Comparison of ENCODE assay signal across 1 cellular context in the genomic region with DNA sequence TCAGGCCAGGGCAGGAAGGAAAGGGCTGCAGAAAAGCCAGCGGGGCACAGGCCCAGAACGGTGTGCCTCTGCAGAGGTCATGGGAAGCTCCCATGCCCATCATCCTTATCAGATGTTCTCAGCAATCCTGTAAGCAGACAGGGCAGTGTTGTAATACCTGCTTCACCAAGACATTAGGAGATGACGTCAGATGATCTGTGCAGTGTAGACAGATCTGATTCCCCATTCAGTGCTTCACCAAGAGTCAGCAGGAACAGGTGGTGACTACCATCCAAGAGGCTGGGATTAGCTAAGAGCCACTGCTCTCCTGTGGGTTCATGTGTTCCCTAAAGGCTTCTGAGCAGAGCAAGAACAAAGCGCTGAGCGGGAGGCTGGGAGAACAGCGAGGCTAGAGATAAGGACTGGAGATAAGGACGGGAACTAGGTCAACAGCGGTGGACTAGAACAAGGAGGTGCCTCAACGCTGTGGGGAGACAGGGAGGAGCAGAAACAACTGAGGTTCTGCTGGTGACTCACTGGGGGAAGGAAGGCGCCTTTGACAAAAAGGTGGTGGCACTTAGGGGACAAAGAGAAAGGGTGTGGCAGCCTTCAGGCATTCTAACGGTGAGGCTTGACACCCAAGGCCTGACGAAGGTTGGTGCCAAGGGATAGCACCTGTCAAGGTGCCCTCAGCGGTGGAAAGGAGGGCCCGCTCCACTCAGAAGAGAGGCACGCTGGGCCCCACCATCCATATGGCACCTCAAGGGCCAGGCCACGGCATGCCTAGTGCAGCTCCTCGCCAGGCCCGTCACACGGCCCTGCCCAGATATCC.
A peak's percentile ranks its signal among the peaks of the same experiment; 100 is the strongest.
TF ChIP-seq lines count a peak whose summit lies in the region.

No MANE protein-coding gene starts in this region.

TF ChIP-seq in HepG2, 621 proteins besides CTCF, POLR2A, EP300 and RAD21 (continued from another document and continues in another):
- peak; percentile 58; the same call in 1 of the 2 replicates for TF ChIP-seq PAXIP1 (CRISPR knock-in tag; conservative IDR thresholded peaks at IDR 0.05)
- TF ChIP-seq FOXA3 (CRISPR knock-in tag; IDR thresholded peaks at IDR 0.05), result peak; percentile 71
- no peak for TF ChIP-seq MAFG (CRISPR knock-in tag; IDR thresholded peaks at IDR 0.05)
- peak; percentile 87 for TF ChIP-seq HDAC2 (CRISPR knock-in tag; IDR thresholded peaks at IDR 0.05)
- peak; percentile 65; the same call in 1 of the 2 replicates for TF ChIP-seq ZNF710 (CRISPR knock-in tag; IDR thresholded peaks at IDR 0.05; ENCODE audit: borderline replicate concordance)
- no peak for TF ChIP-seq HOXD1 (CRISPR knock-in tag; IDR thresholded peaks at IDR 0.05)
- 0 out of 2 replicates have a peak, but pooled peaks have one; percentile 58 for TF ChIP-seq ZSCAN25 (CRISPR knock-in tag; IDR thresholded peaks at IDR 0.05)
- no peak for TF ChIP-seq KDM6A (CRISPR knock-in tag; IDR thresholded peaks at IDR 0.05; ENCODE audit: low read depth)
- no peak for TF ChIP-seq ZBTB44 (CRISPR knock-in tag; IDR thresholded peaks at IDR 0.05)
- TF ChIP-seq ATF7 (IDR thresholded peaks at IDR 0.05), result peak; percentile 97
- TF ChIP-seq ATF7 (CRISPR knock-in tag; IDR thresholded peaks at IDR 0.05), result no peak
- TF ChIP-seq ETV5 (CRISPR knock-in tag; IDR thresholded peaks at IDR 0.05; ENCODE audit: borderline replicate concordance), result peak; percentile 40; the same call in 1 of the 2 replicates
- no peak for TF ChIP-seq DR1 (CRISPR knock-in tag; IDR thresholded peaks at IDR 0.05)
- TF ChIP-seq, protein P1, sequence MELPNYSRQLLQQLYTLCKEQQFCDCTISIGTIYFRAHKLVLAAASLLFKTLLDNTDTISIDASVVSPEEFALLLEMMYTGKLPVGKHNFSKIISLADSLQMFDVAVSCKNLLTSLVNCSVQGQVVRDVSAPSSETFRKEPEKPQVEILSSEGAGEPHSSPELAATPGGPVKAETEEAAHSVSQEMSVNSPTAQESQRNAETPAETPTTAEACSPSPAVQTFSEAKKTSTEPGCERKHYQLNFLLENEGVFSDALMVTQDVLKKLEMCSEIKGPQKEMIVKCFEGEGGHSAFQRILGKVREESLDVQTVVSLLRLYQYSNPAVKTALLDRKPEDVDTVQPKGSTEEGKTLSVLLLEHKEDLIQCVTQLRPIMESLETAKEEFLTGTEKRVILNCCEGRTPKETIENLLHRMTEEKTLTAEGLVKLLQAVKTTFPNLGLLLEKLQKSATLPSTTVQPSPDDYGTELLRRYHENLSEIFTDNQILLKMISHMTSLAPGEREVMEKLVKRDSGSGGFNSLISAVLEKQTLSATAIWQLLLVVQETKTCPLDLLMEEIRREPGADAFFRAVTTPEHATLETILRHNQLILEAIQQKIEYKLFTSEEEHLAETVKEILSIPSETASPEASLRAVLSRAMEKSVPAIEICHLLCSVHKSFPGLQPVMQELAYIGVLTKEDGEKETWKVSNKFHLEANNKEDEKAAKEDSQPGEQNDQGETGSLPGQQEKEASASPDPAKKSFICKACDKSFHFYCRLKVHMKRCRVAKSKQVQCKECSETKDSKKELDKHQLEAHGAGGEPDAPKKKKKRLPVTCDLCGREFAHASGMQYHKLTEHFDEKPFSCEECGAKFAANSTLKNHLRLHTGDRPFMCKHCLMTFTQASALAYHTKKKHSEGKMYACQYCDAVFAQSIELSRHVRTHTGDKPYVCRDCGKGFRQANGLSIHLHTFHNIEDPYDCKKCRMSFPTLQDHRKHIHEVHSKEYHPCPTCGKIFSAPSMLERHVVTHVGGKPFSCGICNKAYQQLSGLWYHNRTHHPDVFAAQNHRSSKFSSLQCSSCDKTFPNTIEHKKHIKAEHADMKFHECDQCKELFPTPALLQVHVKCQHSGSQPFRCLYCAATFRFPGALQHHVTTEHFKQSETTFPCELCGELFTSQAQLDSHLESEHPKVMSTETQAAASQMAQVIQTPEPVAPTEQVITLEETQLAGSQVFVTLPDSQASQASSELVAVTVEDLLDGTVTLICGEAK (IDR thresholded peaks at IDR 0.05), result no peak
- TF ChIP-seq, protein P1 (CRISPR knock-in tag; IDR thresholded peaks at IDR 0.05), result no peak
- TF ChIP-seq POLR2G (IDR thresholded peaks at IDR 0.05; ENCODE audit: low read depth, low read length), result peak; percentile 39; the same call in 1 of the 2 replicates
- TF ChIP-seq BRD4 (CRISPR knock-in tag; IDR thresholded peaks at IDR 0.05), result no peak
- 0 out of 2 replicates have a peak, but pooled peaks have one; percentile 28 for TF ChIP-seq SALL2 (CRISPR knock-in tag; IDR thresholded peaks at IDR 0.05)
- no peak for TF ChIP-seq LCORL (IDR thresholded peaks at IDR 0.05)
- no peak for TF ChIP-seq LCORL (CRISPR knock-in tag; IDR thresholded peaks at IDR 0.05)
- TF ChIP-seq ZNF430 (CRISPR knock-in tag; IDR thresholded peaks at IDR 0.05), result no peak
- TF ChIP-seq ZNF3 (CRISPR knock-in tag; IDR thresholded peaks at IDR 0.05), result no peak
- TF ChIP-seq AFF4 (CRISPR knock-in tag; IDR thresholded peaks at IDR 0.05), result 0 out of 2 replicates have a peak, but pooled peaks have one; percentile 62
- no peak for TF ChIP-seq ZSCAN21 (CRISPR knock-in tag; IDR thresholded peaks at IDR 0.05; ENCODE audit: borderline replicate concordance)
- no peak for TF ChIP-seq ZNF282 (IDR thresholded peaks at IDR 0.05; ENCODE audit: partially characterized antibody)
- TF ChIP-seq ZNF619 (CRISPR knock-in tag; IDR thresholded peaks at IDR 0.05), result no peak
- no peak for TF ChIP-seq ZNF230 (CRISPR knock-in tag; IDR thresholded peaks at IDR 0.05)
- TF ChIP-seq ZFY (CRISPR knock-in tag; IDR thresholded peaks at IDR 0.05), result peak; percentile 33; the same call in 1 of the 2 replicates
- 0 out of 2 replicates have a peak, but pooled peaks have one; percentile 17 for TF ChIP-seq FIP1L1 (IDR thresholded peaks at IDR 0.05; ENCODE audit: borderline replicate concordance, insufficient read depth, low read depth, low read length)
- TF ChIP-seq, protein P2, sequence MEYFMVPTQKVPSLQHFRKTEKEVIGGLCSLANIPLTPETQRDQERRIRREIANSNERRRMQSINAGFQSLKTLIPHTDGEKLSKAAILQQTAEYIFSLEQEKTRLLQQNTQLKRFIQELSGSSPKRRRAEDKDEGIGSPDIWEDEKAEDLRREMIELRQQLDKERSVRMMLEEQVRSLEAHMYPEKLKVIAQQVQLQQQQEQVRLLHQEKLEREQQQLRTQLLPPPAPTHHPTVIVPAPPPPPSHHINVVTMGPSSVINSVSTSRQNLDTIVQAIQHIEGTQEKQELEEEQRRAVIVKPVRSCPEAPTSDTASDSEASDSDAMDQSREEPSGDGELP (IDR thresholded peaks at IDR 0.05; ENCODE audit: borderline replicate concordance, low read depth), result peak; percentile 16; the same call in 1 of the 2 replicates
- TF ChIP-seq ZNF605 (CRISPR knock-in tag; IDR thresholded peaks at IDR 0.05), result peak; percentile 62; the same call in 1 of the 2 replicates
- TF ChIP-seq ZNF12 (CRISPR knock-in tag; IDR thresholded peaks at IDR 0.05), result no peak
- TF ChIP-seq FOXK1 (CRISPR knock-in tag; IDR thresholded peaks at IDR 0.05; ENCODE audit: borderline replicate concordance, low read depth), result peak; percentile 15; the same call in 1 of the 2 replicates
- TF ChIP-seq ZNF75D (CRISPR knock-in tag; IDR thresholded peaks at IDR 0.05; ENCODE audit: borderline replicate concordance), result no peak
- no peak for TF ChIP-seq SUZ12 (IDR thresholded peaks at IDR 0.05; ENCODE audit: low read depth, low read length)
- peak; percentile 70; the same call in 1 of the 2 replicates for TF ChIP-seq ZNF292 (CRISPR knock-in tag; IDR thresholded peaks at IDR 0.05; ENCODE audit: borderline replicate concordance, low read depth)
